ENCODE assay signal across 3 cellular contexts in the genomic region with DNA sequence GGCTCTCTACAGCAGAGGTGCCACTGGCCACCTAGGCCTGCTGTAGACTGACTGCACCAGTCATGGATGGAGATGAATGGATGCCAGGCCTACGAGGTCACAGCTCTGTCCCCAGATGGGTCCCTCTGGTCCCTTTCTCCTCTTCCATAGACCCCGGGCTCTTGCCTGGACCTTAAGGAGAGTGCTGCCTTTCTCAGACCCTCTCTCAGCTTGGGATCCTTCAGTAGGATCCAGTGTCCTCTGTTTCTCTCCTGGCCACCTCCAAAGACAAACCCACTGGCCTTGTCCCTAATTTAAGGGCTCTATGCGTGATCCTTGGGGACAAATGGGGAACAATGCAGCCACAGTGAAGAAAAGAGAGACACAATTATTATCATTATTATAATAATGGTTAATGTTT.
"Had no signal": no experiment of that assay in that cellular context is flagged by ENCODE, and none has a peak within 500 bp of the region (broad histone marks: within the 10 kb centered on the region; RNA-seq: fewer than 3 reads in every experiment).

No MANE protein-coding gene starts in this region.

- ATAC-seq: GM12878 had no signal

- DNase-seq: GDM1, GF-D8 had no signal

- H3K4me3 ChIP-seq: GM12878 had no signal
